1 cellular context compared by ENCODE assay signal in the genomic region with DNA sequence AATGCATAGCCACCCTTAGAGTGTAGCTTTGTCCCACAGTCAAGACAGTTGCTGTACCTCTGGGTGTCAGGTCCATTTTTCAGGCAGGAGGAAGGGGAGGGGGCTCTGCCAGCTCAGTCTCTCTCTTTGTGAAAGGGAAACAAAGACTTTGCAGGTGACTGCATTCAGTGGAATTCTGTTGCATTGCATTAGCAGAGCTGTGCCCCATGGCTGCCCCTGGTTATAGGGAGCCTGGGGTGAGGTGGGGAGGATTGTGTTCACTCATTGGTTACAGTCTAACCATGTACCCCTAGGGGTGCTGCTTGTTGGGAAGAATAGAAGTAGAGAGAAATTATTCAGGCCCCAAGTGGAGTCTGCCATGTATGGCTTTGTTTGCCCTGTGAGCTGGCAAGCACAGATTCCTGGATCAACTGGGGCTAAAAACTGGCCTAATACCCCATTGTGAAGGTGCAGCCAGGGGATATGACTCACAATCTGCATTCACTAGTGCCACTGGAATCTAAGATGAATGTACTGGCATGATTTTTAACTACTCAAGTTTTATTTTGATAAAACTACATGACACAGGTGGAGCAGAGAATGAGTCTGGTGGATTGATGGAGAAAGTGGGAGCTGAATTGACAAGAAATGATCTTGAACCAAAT.
TF ChIP-seq lines count a peak whose summit lies in the region.

No MANE protein-coding gene starts in this region.

TF ChIP-seq in H1, 55 proteins besides CTCF, POLR2A, EP300 and RAD21 (continued from another document):
- peak; percentile 48; the same call in 1 of the 2 replicates for TF ChIP-seq TEAD4 (IDR thresholded peaks at IDR 0.05; ENCODE audit: low read depth, low read length)
- TF ChIP-seq YY1 (IDR thresholded peaks at IDR 0.05; ENCODE audit: low read depth, low read length) = no peak; the same call in 1 of the 2 replicates
- no peak for TF ChIP-seq E2F6 (IDR thresholded peaks at IDR 0.05)
- TF ChIP-seq POLR2AphosphoS5 (IDR thresholded peaks at IDR 0.05; ENCODE audit: low read depth, low read length) = no peak
- TF ChIP-seq HDAC2 (IDR thresholded peaks at IDR 0.05; ENCODE audit: borderline replicate concordance in 1 of 2, low read depth in 2 of 2, low read length in 2 of 2) = peak in 1 of 2 experiments; percentile 57; a peak in 1 of 4 replicates
- TF ChIP-seq SUZ12 (IDR thresholded peaks at IDR 0.05; ENCODE audit: low read length) = no peak
- TF ChIP-seq JUN (IDR thresholded peaks at IDR 0.05; ENCODE audit: low read depth, low read length) = no peak
- no peak for TF ChIP-seq KDM1A (IDR thresholded peaks at IDR 0.05; ENCODE audit: borderline replicate concordance, low read length)
- TF ChIP-seq CHD1 (IDR thresholded peaks at IDR 0.05; ENCODE audit: low read depth, low read length) = no peak
- no peak for TF ChIP-seq GTF2F1 (IDR thresholded peaks at IDR 0.05; ENCODE audit: borderline replicate concordance, low read depth, low read length)
- no peak for TF ChIP-seq SIX5 (IDR thresholded peaks at IDR 0.05; ENCODE audit: low read depth, low read length)
- TF ChIP-seq, protein P1, sequence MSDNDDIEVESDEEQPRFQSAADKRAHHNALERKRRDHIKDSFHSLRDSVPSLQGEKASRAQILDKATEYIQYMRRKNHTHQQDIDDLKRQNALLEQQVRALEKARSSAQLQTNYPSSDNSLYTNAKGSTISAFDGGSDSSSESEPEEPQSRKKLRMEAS (IDR thresholded peaks at IDR 0.05) = 0 out of 2 replicates have a peak, but pooled peaks have one; percentile 13
- no peak for TF ChIP-seq RNF2 (IDR thresholded peaks at IDR 0.05; ENCODE audit: borderline replicate concordance, low read depth, low read length, missing control alignments, poor library complexity, severe bottlenecking)
- no peak for TF ChIP-seq CREB1 (IDR thresholded peaks at IDR 0.05)
- TF ChIP-seq BACH1 (IDR thresholded peaks at IDR 0.05; ENCODE audit: low read length) = no peak
- TF ChIP-seq, protein P2, sequence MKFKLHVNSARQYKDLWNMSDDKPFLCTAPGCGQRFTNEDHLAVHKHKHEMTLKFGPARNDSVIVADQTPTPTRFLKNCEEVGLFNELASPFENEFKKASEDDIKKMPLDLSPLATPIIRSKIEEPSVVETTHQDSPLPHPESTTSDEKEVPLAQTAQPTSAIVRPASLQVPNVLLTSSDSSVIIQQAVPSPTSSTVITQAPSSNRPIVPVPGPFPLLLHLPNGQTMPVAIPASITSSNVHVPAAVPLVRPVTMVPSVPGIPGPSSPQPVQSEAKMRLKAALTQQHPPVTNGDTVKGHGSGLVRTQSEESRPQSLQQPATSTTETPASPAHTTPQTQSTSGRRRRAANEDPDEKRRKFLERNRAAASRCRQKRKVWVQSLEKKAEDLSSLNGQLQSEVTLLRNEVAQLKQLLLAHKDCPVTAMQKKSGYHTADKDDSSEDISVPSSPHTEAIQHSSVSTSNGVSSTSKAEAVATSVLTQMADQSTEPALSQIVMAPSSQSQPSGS (IDR thresholded peaks at IDR 0.05; ENCODE audit: low read length) = peak; percentile 54; the same call in 1 of the 2 replicates
